In genomic region chr6:47303861-47304260, GRCh38 we compare ENCODE assay signal across 21 cellular contexts.
"Had no signal": no experiment of that assay in that cellular context is flagged by ENCODE, and none has a peak within 500 bp of the region (broad histone marks: within the 10 kb centered on the region; RNA-seq: fewer than 3 reads in every experiment).

No MANE protein-coding gene starts in this region.

- H3K4me1 ChIP-seq: foreskin keratinocyte, uterus had no signal

- H3K9me3 ChIP-seq: lower lobe of right lung, neutrophil, sigmoid colon, spleen, tibial artery, uterus had no signal

- DNase-seq: activated CD4-positive, alpha-beta T cell treated with anti-CD3 and anti-CD28 coated beads, Interleukin-2, amount 50 U/mL, for 4 hours; activated effector memory CD4-positive, alpha-beta T cell treated with anti-CD3 and anti-CD28 coated beads, Interleukin-2, amount 50 U/mL, for 16 hours; activated naive CD4-positive, alpha-beta T cell treated with anti-CD3 and anti-CD28 coated beads, Interleukin-2, amount 50 U/mL, for 16 hours; aorta; dermis blood vessel endothelial cell; effector memory CD4-positive, alpha-beta T cell; foreskin keratinocyte; glutamatergic neuron; hypothalamus; islet precursor cell; lower lobe of right lung; sigmoid colon; spleen; stimulated activated naive B cell treated with anti-CD40 and anti-IgM and Interleukin-4, amounts not matched to agents 10 μg/mL and 1 μg/mL and 100 μg/mL, for 72 hours; T-helper 2 cell; tibial artery; uterus had no signal

- H3K36me3 ChIP-seq: lower lobe of right lung, neutrophil, sigmoid colon, spleen, tibial artery, uterus had no signal

- H3K27ac ChIP-seq: epithelial cell of prostate, foreskin keratinocyte, lower lobe of right lung, neutrophil, parathyroid adenoma, sigmoid colon, spleen, tibial artery, uterus had no signal

- ATAC-seq: lower lobe of right lung; natural killer cell treated with Interleukin-12 subunit alpha and Interleukin-12 subunit beta and Interleukin-15 and Interleukin-18, amount 100 ng/mL, for 72 hours had no signal

- H3K4me3 ChIP-seq: lower lobe of right lung, sigmoid colon, spleen, tibial artery, uterus had no signal

- H3K27me3 ChIP-seq: foreskin keratinocyte, sigmoid colon, uterus had no signal
